22 cellular contexts compared by ENCODE assay signal in the genomic region with DNA sequence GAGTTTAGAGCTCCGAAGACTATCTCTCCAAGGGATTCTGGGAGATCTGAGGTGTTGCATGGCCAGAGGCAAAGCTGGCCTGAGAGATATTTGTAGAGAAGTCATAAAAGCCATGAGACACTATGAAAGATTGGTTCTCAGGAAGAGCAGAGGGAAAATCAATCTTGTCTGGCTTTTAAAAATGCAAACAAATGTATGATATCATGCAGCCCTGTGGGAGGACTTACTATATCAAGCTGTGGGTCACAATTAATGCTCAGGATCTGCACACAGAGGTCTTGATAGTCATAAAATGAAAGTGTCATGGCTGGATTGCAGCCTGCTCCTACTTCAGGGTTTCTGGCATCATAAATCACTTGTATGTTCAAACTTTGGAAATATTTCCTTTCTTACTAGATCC.
"Had no signal": no experiment of that assay in that cellular context is flagged by ENCODE, and none has a peak within 500 bp of the region (broad histone marks: within the 10 kb centered on the region; RNA-seq: fewer than 3 reads in every experiment).

No MANE protein-coding gene starts in this region.

- H3K27ac Mint-ChIP-seq: dendritic cell treated with granulocyte-macrophage colony-stimulating factor and Interleukin-4, amounts not matched to agents 40 ng/mL and 50 ng/mL, for 4 days; naive thymus-derived CD8-positive, alpha-beta T cell; stimulated activated memory B cell treated with anti-CD40 and anti-IgM and Interleukin-4, amounts not matched to agents 10 μg/mL and 1 μg/mL and 100 μg/mL, for 72 hours; stimulated activated naive CD8-positive, alpha-beta T cell treated with anti-CD3 and anti-CD28 coated beads, Interleukin-15, Interleukin-2, amounts not matched to agents 100 ng/mL and 50 ng/mL, for 24 hours had no signal

- H3K9me3 ChIP-seq: esophagus squamous epithelium, mucosa of descending colon, spleen, tibial artery, upper lobe of left lung, uterus had no signal

- H3K4me3 Mint-ChIP-seq: dendritic cell treated with granulocyte-macrophage colony-stimulating factor and Interleukin-4, amounts not matched to agents 40 ng/mL and 50 ng/mL, for 4 days; effector memory CD8-positive, alpha-beta T cell; naive thymus-derived CD8-positive, alpha-beta T cell; neural crest cell; stimulated activated memory B cell treated with anti-CD40 and anti-IgM and Interleukin-4, amounts not matched to agents 10 μg/mL and 1 μg/mL and 100 μg/mL, for 72 hours; stimulated activated naive CD8-positive, alpha-beta T cell treated with anti-CD3 and anti-CD28 coated beads, Interleukin-15, Interleukin-2, amounts not matched to agents 100 ng/mL and 50 ng/mL, for 24 hours had no signal

- ATAC-seq: effector memory CD8-positive, alpha-beta T cell; foreskin keratinocyte; left cardiac atrium; left ventricle myocardium superior; mucosa of descending colon; naive thymus-derived CD8-positive, alpha-beta T cell; sciatic nerve; stimulated activated memory B cell treated with anti-CD40 and anti-IgM and Interleukin-4, amounts not matched to agents 10 μg/mL and 1 μg/mL and 100 μg/mL, for 72 hours had no signal

- H3K4me3 ChIP-seq: esophagus squamous epithelium, lung, mucosa of descending colon, spleen, tibial artery, upper lobe of left lung, uterus had no signal

- H3K27ac ChIP-seq: esophagus squamous epithelium, foreskin keratinocyte, spleen, tibial artery, upper lobe of left lung had no signal

- H3K4me1 Mint-ChIP-seq: naive thymus-derived CD8-positive, alpha-beta T cell; neural crest cell; stimulated activated memory B cell treated with anti-CD40 and anti-IgM and Interleukin-4, amounts not matched to agents 10 μg/mL and 1 μg/mL and 100 μg/mL, for 72 hours had no signal

- H3K36me3 ChIP-seq: esophagus squamous epithelium, tibial artery, upper lobe of left lung, uterus had no signal

- H3K27me3 ChIP-seq: esophagus squamous epithelium, foreskin keratinocyte, spleen, tibial artery, upper lobe of left lung, uterus had no signal

- DNase-seq: effector memory CD8-positive, alpha-beta T cell; esophagus squamous epithelium; kidney; left cardiac atrium; left ventricle myocardium superior; mucosa of descending colon; naive thymus-derived CD8-positive, alpha-beta T cell; posterior cingulate gyrus; spleen; stimulated activated CD4-positive, alpha-beta T cell treated with anti-CD3 and anti-CD28 coated beads, Interleukin-15, amount 100 ng/mL, for 24 hours; stimulated activated CD4-positive, alpha-beta T cell treated with anti-CD3 and anti-CD28 coated beads, Interleukin-1b, Interleukin-23, amount 100 ng/mL, for 48 hours; stimulated activated CD4-positive, alpha-beta T cell treated with anti-CD3 and anti-CD28 coated beads, Interleukin-4, amount 100 ng/mL, for 24 hours; tibial artery; upper lobe of left lung had no signal

- H3K9me3 Mint-ChIP-seq: effector memory CD8-positive, alpha-beta T cell; neural crest cell; stimulated activated memory B cell treated with anti-CD40 and anti-IgM and Interleukin-4, amounts not matched to agents 10 μg/mL and 1 μg/mL and 100 μg/mL, for 72 hours had no signal

- FAIRE-seq: kidney had no signal

- H3K27me3 Mint-ChIP-seq: dendritic cell treated with granulocyte-macrophage colony-stimulating factor and Interleukin-4, amounts not matched to agents 40 ng/mL and 50 ng/mL, for 4 days; effector memory CD8-positive, alpha-beta T cell; naive thymus-derived CD8-positive, alpha-beta T cell; stimulated activated memory B cell treated with anti-CD40 and anti-IgM and Interleukin-4, amounts not matched to agents 10 μg/mL and 1 μg/mL and 100 μg/mL, for 72 hours; stimulated activated naive CD8-positive, alpha-beta T cell treated with anti-CD3 and anti-CD28 coated beads, Interleukin-15, Interleukin-2, amounts not matched to agents 100 ng/mL and 50 ng/mL, for 24 hours had no signal

- H3K4me1 ChIP-seq: foreskin keratinocyte, spleen, tibial artery had no signal
